ENCODE assay signal across 8 cellular contexts in the genomic region with DNA sequence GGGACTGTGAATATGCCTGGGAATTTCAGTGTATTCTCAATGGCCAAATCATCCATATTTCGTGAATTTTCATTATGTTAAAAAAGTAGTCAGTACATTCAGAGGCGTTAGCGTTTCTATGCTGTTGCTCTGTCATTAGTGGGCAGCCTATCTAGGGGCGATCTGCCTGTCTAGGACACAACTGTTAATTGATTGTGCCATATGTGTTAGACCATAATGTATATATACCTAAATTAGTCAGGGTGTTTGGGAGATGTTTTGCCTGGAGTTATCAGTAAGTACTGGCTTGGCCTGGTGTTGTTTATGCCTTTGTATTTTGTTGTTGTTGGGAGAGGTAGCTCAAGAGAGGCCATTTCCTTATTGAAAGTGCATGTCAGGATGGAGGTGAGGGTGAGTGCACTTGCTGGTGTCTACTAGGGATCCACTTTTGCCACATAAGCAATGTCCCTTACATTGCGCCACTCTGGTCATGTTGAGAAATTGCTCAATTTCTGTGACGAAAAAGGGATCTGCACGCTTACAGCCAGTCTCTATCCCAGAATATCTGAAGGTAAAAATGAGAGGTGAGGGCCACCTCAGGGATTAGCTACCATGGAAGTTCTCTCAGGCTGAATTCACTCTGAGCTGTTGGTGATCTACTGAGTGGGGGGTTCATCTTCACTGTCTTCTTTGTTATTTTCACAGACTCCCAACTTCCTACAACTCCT.
DNase-seq lines count a peak whose midpoint lies in the region; ATAC-seq lines count a peak whose summit lies in the region.

No MANE protein-coding gene starts in this region.

- H3K4me1 Mint-ChIP-seq in activated T-cell treated with anti-CD3 and anti-CD28 coated beads, Interleukin-2, amount 50 U/mL, for 24 hours (ENCODE audit: low read depth) = peaks cover 51% of the 10 kb centered on the region

- H3K9me3 ChIP-seq in HAP-1 = no peaks in the 10 kb centered on the region

- H3K36me3 Mint-ChIP-seq in activated T-cell treated with anti-CD3 and anti-CD28 coated beads, Interleukin-2, amount 50 U/mL, for 24 hours (ENCODE audit: low read depth) = peaks cover 2% of the 10 kb centered on the region

- H3K27ac ChIP-seq in angular gyrus (ENCODE audit: low read depth, low read length) (peak overlapping the region; percentile 31), skin epidermis (peak overlapping the region in 13 of 21 experiments; percentile 23 to 72 (median 56))

- peaks cover 2% of the 10 kb centered on the region for H3K9me3 Mint-ChIP-seq in activated T-cell treated with anti-CD3 and anti-CD28 coated beads, Interleukin-2, amount 50 U/mL, for 24 hours

- H3K4me1 ChIP-seq in HAP-1 = no peaks in the 10 kb centered on the region; the same call in 1 of the 2 replicates

- H3K4me3 ChIP-seq in skin epidermis (peak overlapping the region in 1 of 7 experiments; percentile 5), HAP-1 (no peak overlapping the region)

- H3K27me3 Mint-ChIP-seq in activated T-cell treated with anti-CD3 and anti-CD28 coated beads, Interleukin-2, amount 50 U/mL, for 24 hours = no peaks in the 10 kb centered on the region

- in situ Hi-C loops in HAP-1 (cut with MboI; ENCODE audit: low sequenced_read_pairs) = no loop called here

- H3K27me3 ChIP-seq in HAP-1 (ENCODE audit: low read depth) = no peaks in the 10 kb centered on the region

- peak; percentile 33 for ATAC-seq in HG03159 (IDR thresholded peaks at IDR 0.05; ENCODE audit: unreplicated experiment)

- no peaks in the 10 kb centered on the region for H3K36me3 ChIP-seq in HAP-1 (replicated peaks)

- no peak for DNase-seq in activated T-cell treated with anti-CD3 and anti-CD28 coated beads, Interleukin-2, amount 50 U/mL, for 24 hours
- no peak for DNase-seq in activated T-cell treated with anti-CD3 and anti-CD28 coated beads, Interleukin-2, amount 50 U/mL, for 48 hours
- DNase-seq in HAP-1 (ENCODE audit: low spot score in 2 of 2) = no peak
- no peak for DNase-seq in NCI-H774 (lab: John Stamatoyannopoulos, UW)
- DNase-seq in NCI-H226 = no peak

- H3K27ac Mint-ChIP-seq in activated T-cell treated with anti-CD3 and anti-CD28 coated beads, Interleukin-2, amount 50 U/mL, for 24 hours = peak overlapping the region; percentile 93

- H3K4me3 Mint-ChIP-seq in activated T-cell treated with anti-CD3 and anti-CD28 coated beads, Interleukin-2, amount 50 U/mL, for 24 hours = peak overlapping the region; percentile 53
